In the genomic region with DNA sequence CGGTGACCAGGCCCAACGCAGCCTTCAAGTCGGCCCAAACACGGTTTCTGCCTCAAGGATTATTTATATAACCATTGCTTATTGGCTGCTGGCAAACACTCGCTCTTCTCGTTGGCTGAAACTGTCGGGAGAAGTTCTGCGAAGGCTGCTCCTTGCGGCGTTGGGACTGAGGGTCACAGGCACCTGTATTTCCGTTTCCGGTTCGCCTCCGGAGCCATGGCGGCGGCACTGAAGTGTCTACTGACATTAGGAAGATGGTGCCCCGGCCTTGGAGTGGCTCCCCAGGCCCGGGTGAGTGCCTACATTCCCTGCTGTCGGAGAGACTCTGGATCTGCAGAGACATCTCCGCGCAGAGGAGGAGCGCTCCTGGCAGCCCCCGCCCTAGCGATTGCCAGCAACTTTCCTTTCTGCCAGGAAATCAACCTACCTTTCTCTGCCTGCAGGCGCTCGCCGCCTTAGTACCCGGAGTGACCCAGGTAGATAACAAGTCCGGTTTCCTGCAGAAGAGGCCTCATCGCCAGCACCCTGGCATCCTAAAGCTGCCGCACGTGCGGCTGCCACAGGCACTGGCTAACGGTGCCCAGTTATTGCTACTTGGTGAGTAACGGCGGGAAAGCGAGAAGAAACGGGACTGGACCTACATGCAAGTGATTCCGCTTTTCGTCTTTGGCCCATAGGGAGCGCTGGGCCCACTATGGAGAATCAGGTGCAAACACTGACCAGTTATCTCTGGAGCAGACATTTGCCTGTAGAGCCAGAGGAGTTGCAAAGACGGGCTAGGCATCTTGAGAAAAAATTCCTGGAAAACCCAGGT, we compare ENCODE assay signal across 8 cellular contexts. TPM values are rescaled to one million over a fixed set of nuclear protein-coding genes. Genes with fewer than 3 reads are reported as not detected.
DNase-seq lines count a peak whose midpoint lies in the region; ATAC-seq lines count a peak whose summit lies in the region.

A gene with protein sequence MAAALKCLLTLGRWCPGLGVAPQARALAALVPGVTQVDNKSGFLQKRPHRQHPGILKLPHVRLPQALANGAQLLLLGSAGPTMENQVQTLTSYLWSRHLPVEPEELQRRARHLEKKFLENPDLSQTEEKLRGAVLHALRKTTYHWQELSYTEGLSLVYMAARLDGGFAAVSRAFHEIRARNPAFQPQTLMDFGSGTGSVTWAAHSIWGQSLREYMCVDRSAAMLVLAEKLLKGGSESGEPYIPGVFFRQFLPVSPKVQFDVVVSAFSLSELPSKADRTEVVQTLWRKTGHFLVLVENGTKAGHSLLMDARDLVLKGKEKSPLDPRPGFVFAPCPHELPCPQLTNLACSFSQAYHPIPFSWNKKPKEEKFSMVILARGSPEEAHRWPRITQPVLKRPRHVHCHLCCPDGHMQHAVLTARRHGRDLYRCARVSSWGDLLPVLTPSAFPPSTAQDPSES (plus strand): TSS at position 194 of the 814 bp plus-strand sequence. CDS start 23 bp downstream, at position 217.

- H3K9me3 ChIP-seq in KOPT-K1 (ENCODE audit: insufficient read depth, low read length, poor library complexity, severe bottlenecking), result no peaks in the 10 kb centered on the region

- no peaks in the 10 kb centered on the region for H3K27me3 Mint-ChIP-seq in activated T-helper 1 cell treated with anti-CD3 and anti-CD28 coated beads, Interleukin-12 subunit alpha, Interleukin-12 subunit beta, Interleukin-2, Interleukin-4 antibody, amounts not matched to agents 30 ng/mL and 10 ng/mL and 1 ng/mL, durations not matched to agents 14 hours and 24 hours and 36 hours (ENCODE audit: insufficient read depth)
- H3K27me3 Mint-ChIP-seq in naive B cell, result peaks cover 0 to 4% (median 0%) of the 10 kb centered on the region in 3 donors
- no peaks in the 10 kb centered on the region for H3K27me3 Mint-ChIP-seq in stimulated activated memory B cell treated with anti-CD40 and anti-IgM and Interleukin-4, amounts not matched to agents 10 μg/mL and 1 μg/mL and 100 μg/mL, for 72 hours

- H3K36me3 Mint-ChIP-seq in activated T-helper 1 cell treated with anti-CD3 and anti-CD28 coated beads, Interleukin-12 subunit alpha, Interleukin-12 subunit beta, Interleukin-2, Interleukin-4 antibody, amounts not matched to agents 30 ng/mL and 10 ng/mL and 1 ng/mL, durations not matched to agents 14 hours and 24 hours and 36 hours (ENCODE audit: low read depth), result peaks cover 26% of the 10 kb centered on the region
- H3K36me3 Mint-ChIP-seq in naive B cell, result peaks cover 6 to 21% of the 10 kb centered on the region in 2 donors
- H3K36me3 Mint-ChIP-seq in stimulated activated memory B cell treated with anti-CD40 and anti-IgM and Interleukin-4, amounts not matched to agents 10 μg/mL and 1 μg/mL and 100 μg/mL, for 72 hours, result peaks cover 27% of the 10 kb centered on the region

- peak within 1 kb of the TSS; percentile 76 for H3K27ac ChIP-seq in KOPT-K1 (ENCODE audit: low read depth, low read length, poor library complexity, severe bottlenecking)

- H3K9me3 Mint-ChIP-seq in activated T-helper 1 cell treated with anti-CD3 and anti-CD28 coated beads, Interleukin-12 subunit alpha, Interleukin-12 subunit beta, Interleukin-2, Interleukin-4 antibody, amounts not matched to agents 30 ng/mL and 10 ng/mL and 1 ng/mL, durations not matched to agents 14 hours and 24 hours and 36 hours, result no peaks in the 10 kb centered on the region
- H3K9me3 Mint-ChIP-seq in naive B cell, result no peaks in the 10 kb centered on the region
- no peaks in the 10 kb centered on the region for H3K9me3 Mint-ChIP-seq in stimulated activated memory B cell treated with anti-CD40 and anti-IgM and Interleukin-4, amounts not matched to agents 10 μg/mL and 1 μg/mL and 100 μg/mL, for 72 hours

- H3K4me1 Mint-ChIP-seq in activated T-helper 1 cell treated with anti-CD3 and anti-CD28 coated beads, Interleukin-12 subunit alpha, Interleukin-12 subunit beta, Interleukin-2, Interleukin-4 antibody, amounts not matched to agents 30 ng/mL and 10 ng/mL and 1 ng/mL, durations not matched to agents 14 hours and 24 hours and 36 hours (ENCODE audit: low read depth), result peaks cover 26% of the 10 kb centered on the region
- peaks cover 25 to 28% (median 26%) of the 10 kb centered on the region in 3 donors for H3K4me1 Mint-ChIP-seq in naive B cell
- H3K4me1 Mint-ChIP-seq in stimulated activated memory B cell treated with anti-CD40 and anti-IgM and Interleukin-4, amounts not matched to agents 10 μg/mL and 1 μg/mL and 100 μg/mL, for 72 hours, result peaks cover 20% of the 10 kb centered on the region

- H3K36me3 ChIP-seq in KOPT-K1 (ENCODE audit: insufficient read depth, low read length), result peaks cover 37% of the 10 kb centered on the region

- peak within 1 kb of the TSS; percentile 96 for H3K4me3 Mint-ChIP-seq in activated T-helper 1 cell treated with anti-CD3 and anti-CD28 coated beads, Interleukin-12 subunit alpha, Interleukin-12 subunit beta, Interleukin-2, Interleukin-4 antibody, amounts not matched to agents 30 ng/mL and 10 ng/mL and 1 ng/mL, durations not matched to agents 14 hours and 24 hours and 36 hours
- H3K4me3 Mint-ChIP-seq in naive B cell, result peak within 1 kb of the TSS; percentile 87 to 98 (median 96)
- peak within 1 kb of the TSS; percentile 94 for H3K4me3 Mint-ChIP-seq in stimulated activated memory B cell treated with anti-CD40 and anti-IgM and Interleukin-4, amounts not matched to agents 10 μg/mL and 1 μg/mL and 100 μg/mL, for 72 hours

- ATAC-seq in GM21786 (IDR thresholded peaks at IDR 0.05; ENCODE audit: unreplicated experiment) (peak; percentile 97), naive B cell (ENCODE audit: low read depth in 2 of 2) (peak; percentile 95 to 96)
- peak; percentile 98 for ATAC-seq in stimulated activated memory B cell treated with anti-CD40 and anti-IgM and Interleukin-4, amounts not matched to agents 10 μg/mL and 1 μg/mL and 100 μg/mL, for 72 hours

- peak; percentile 98 for DNase-seq in Daoy (ENCODE audit: low read depth)
- DNase-seq in RPMI7951 (ENCODE audit: low read depth), result peak; percentile 97
- DNase-seq in activated T-helper 1 cell treated with anti-CD3 and anti-CD28 coated beads, Interleukin-12 subunit alpha, Interleukin-12 subunit beta, Interleukin-2, Interleukin-4 antibody, amounts not matched to agents 30 ng/mL and 10 ng/mL and 1 ng/mL, durations not matched to agents 14 hours and 24 hours and 36 hours (ENCODE audit: low spot score), result peak; percentile 83
- peak; percentile 98 for DNase-seq in fibroblast of gingiva (ENCODE audit: low read depth)
- DNase-seq in naive B cell, result peak; percentile 81

- H3K27ac Mint-ChIP-seq in activated T-helper 1 cell treated with anti-CD3 and anti-CD28 coated beads, Interleukin-12 subunit alpha, Interleukin-12 subunit beta, Interleukin-2, Interleukin-4 antibody, amounts not matched to agents 30 ng/mL and 10 ng/mL and 1 ng/mL, durations not matched to agents 14 hours and 24 hours and 36 hours, result peak within 1 kb of the TSS; percentile 85
- peak within 1 kb of the TSS; percentile 24 to 97 (median 88) for H3K27ac Mint-ChIP-seq in naive B cell
- H3K27ac Mint-ChIP-seq in stimulated activated memory B cell treated with anti-CD40 and anti-IgM and Interleukin-4, amounts not matched to agents 10 μg/mL and 1 μg/mL and 100 μg/mL, for 72 hours, result peak within 1 kb of the TSS; percentile 91

- intact Hi-C loops in activated T-helper 1 cell treated with anti-CD3 and anti-CD28 coated beads, Interleukin-12 subunit alpha, Interleukin-12 subunit beta, Interleukin-2, Interleukin-4 antibody, amounts not matched to agents 30 ng/mL and 10 ng/mL and 1 ng/mL, durations not matched to agents 14 hours and 24 hours and 36 hours (cut with micrococcal nuclease), result loop anchor here (1.0 to 5.0 kb wide), 6 partner anchors 19 to 466 kb away; partner anchors contain the start of genes CHD8 and SUPT16H

RNA-seq across cellular contexts. Expression of the gene that starts here (rescaled TPM):
- total RNA-seq in Daoy (2014; rRNA removed; shearing (Covaris generic)), result 106 and 123 TPM in 2 replicates
- 52.9 and 72.0 TPM in 2 replicates for total RNA-seq in RPMI7951 (2014; rRNA removed; shearing (Covaris generic))
- 96.1 and 100 TPM in 2 replicates for total RNA-seq in activated T-helper 1 cell treated with anti-CD3 and anti-CD28 coated beads, Interleukin-12 subunit alpha, Interleukin-12 subunit beta, Interleukin-2, Interleukin-4 antibody, amounts not matched to agents 30 ng/mL and 10 ng/mL and 1 ng/mL, durations not matched to agents 14 hours and 24 hours and 36 hours
- polyA plus RNA-seq in naive B cell (ENCODE audit: low read depth in 6 of 6), result 10 to 100 TPM; 53.0 to 73.5 (median 59.7) TPM

Comparison
In these comparisons a context has a peak if more than half of its experiments do, and no peak if none do; other contexts are left out.
1. Peak in every context shown above with its lines: DNase-seq, ATAC-seq and H3K27ac ChIP-seq.